14 cellular contexts compared by ENCODE assay signal in the genomic region with DNA sequence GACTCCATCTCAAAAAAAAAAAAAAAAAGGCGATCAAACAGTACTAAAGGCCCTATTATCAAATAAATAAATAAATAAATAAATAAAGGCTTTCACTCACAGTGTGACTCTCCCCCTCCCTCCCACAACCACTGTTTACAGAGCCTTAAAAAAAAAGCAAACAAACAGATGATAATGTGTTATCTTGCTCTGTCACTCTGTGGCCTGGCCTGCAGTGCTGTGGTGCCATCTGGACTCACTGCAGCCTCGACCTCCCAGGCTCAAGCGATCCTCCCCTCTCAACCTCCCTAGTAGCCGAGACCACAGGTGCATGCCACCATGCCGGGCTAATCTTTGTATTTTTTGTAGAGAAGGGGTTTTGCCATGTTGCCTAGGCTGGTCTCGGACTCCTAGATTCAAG. TPM values are rescaled to one million over a fixed set of nuclear protein-coding genes. Genes with fewer than 3 reads are reported as not detected.
DNase-seq lines count a peak whose midpoint lies in the region; ATAC-seq, FAIRE-seq and TF ChIP-seq lines count a peak whose summit lies in the region.
"Had no signal": no experiment of that assay in that cellular context is flagged by ENCODE, and none has a peak within 500 bp of the region (broad histone marks: within the 10 kb centered on the region; RNA-seq: fewer than 3 reads in every experiment).

No MANE protein-coding gene starts in this region.

- H3K27ac ChIP-seq in RWPE2 (ENCODE audit: poor library complexity, severe bottlenecking) = peak overlapping the region; percentile 97
- H3K27ac ChIP-seq in kidney (ENCODE audit: low read depth in 2 of 2, low read length in 2 of 2) = no peak overlapping the region
- H3K27ac ChIP-seq: 22Rv1 had no signal

- H3K36me3 Mint-ChIP-seq in progenitor cell of endocrine pancreas (ENCODE audit: insufficient read depth) = peaks cover 9% of the 10 kb centered on the region

- no peak for FAIRE-seq in kidney (lab: Jason Lieb, UNC)
- FAIRE-seq: RCC 7860 had no signal

- ATAC-seq in RWPE2 (ENCODE audit: low read depth) (no peak), HG02798 (IDR thresholded peaks at IDR 0.05; ENCODE audit: poor library complexity, unreplicated experiment) (no peak)

- TF ChIP-seq CTCF in RWPE2 (IDR thresholded peaks at IDR 0.05; ENCODE audit: poor library complexity, severe bottlenecking) = no peak
- TF ChIP-seq CTCF in kidney (IDR thresholded peaks at IDR 0.05; ENCODE audit: borderline replicate concordance, extremely low read depth, insufficient read depth) = no peak
- no peak for TF ChIP-seq CTCF in progenitor cell of endocrine pancreas (IDR thresholded peaks at IDR 0.05; ENCODE audit: unreplicated experiment)

- peaks cover 20% of the 10 kb centered on the region for H3K4me1 Mint-ChIP-seq in progenitor cell of endocrine pancreas (ENCODE audit: low read depth)

- no peak overlapping the region for H3K4me3 Mint-ChIP-seq in progenitor cell of endocrine pancreas (ENCODE audit: low read depth)
- H3K4me3 Mint-ChIP-seq: CD14-positive monocyte had no signal

- H3K9ac ChIP-seq in kidney (ENCODE audit: low read length in 2 of 2) = no peak overlapping the region

- H3K9me3 ChIP-seq in RWPE2 (ENCODE audit: severe bottlenecking) (no peaks in the 10 kb centered on the region), kidney (ENCODE audit: control insufficient read depth in 1 of 2, low read length in 2 of 2) (no peaks in the 10 kb centered on the region)
- H3K9me3 ChIP-seq: BE2C had no signal

- H3K27ac Mint-ChIP-seq in progenitor cell of endocrine pancreas = peak overlapping the region; percentile 41
- H3K27ac Mint-ChIP-seq: CD14-positive monocyte had no signal

- H3K36me3 ChIP-seq in RWPE2 (ENCODE audit: low read depth) (no peaks in the 10 kb centered on the region), kidney (ENCODE audit: control insufficient read depth in 1 of 2, insufficient read depth in 2 of 2, low read length in 2 of 2) (peaks cover 0 to under 1% of the 10 kb centered on the region in 2 donors)
- H3K36me3 ChIP-seq: BE2C had no signal

- no peaks in the 10 kb centered on the region for H3K27me3 ChIP-seq in RWPE2 (ENCODE audit: insufficient read depth, poor library complexity, severe bottlenecking)
- H3K27me3 ChIP-seq: BE2C had no signal

- H3K4me3 ChIP-seq in RWPE2 (ENCODE audit: severe bottlenecking) (no peak overlapping the region), kidney (ENCODE audit: low read length in 2 of 2) (no peak overlapping the region)

- intact Hi-C loops in kidney (cut with DNase I) = no loop called here

- no peaks in the 10 kb centered on the region for H3K9me3 Mint-ChIP-seq in progenitor cell of endocrine pancreas (ENCODE audit: low read depth)

- peak; percentile 50 for DNase-seq in DMS53 (lab: John Stamatoyannopoulos, UW)
- no peak for DNase-seq in DMS53 treated with DMSO at 0.1 percent for 48 hours (lab: John Stamatoyannopoulos, UW; ENCODE audit: unreplicated experiment)
- no peak for DNase-seq in RWPE2 (ENCODE audit: low spot score)
- peak; percentile 56 for DNase-seq in kidney
- no peak for DNase-seq in progenitor cell of endocrine pancreas (ENCODE audit: low spot score, unreplicated experiment)
- DNase-seq in Ammon's horn (ENCODE audit: low spot score) = no peak
- DNase-seq in anterior cingulate cortex (lab: John Stamatoyannopoulos, UW) = no peak
- DNase-seq: NCI-H1417 treated with DMSO at 0.1 percent for 48 hours, NCI-H2081 treated with DMSO at 0.1 percent for 48 hours had no signal

- no peaks in the 10 kb centered on the region for H3K27me3 Mint-ChIP-seq in progenitor cell of endocrine pancreas

- H3K4me1 ChIP-seq in RWPE2 (ENCODE audit: insufficient read depth, poor library complexity, severe bottlenecking) (peaks cover 48% of the 10 kb centered on the region), kidney (ENCODE audit: control insufficient read depth in 1 of 2, insufficient read depth in 1 of 2, low read depth in 1 of 2, low read length in 2 of 2) (peaks cover 4 to 6% of the 10 kb centered on the region in 2 donors)
- H3K4me1 ChIP-seq: BE2C had no signal

RNA-seq across cellular contexts. Expression of a gene that starts 8.1 kb away (rescaled TPM):
- total RNA-seq in kidney (37.5 TPM), progenitor cell of endocrine pancreas (19.0 and 22.9 TPM in 2 replicates)
- polyA plus RNA-seq in kidney (ENCODE audit: insufficient read depth, low read depth, low replicate concordance) = 52.7 TPM

RNA-seq across cellular contexts. Expression of a gene that starts 24.8 kb away (rescaled TPM):
- total RNA-seq in kidney (0.31 TPM), progenitor cell of endocrine pancreas (1.4 and 2.4 TPM in 2 replicates)
- polyA plus RNA-seq in kidney (ENCODE audit: insufficient read depth, low read depth, low replicate concordance) = 3.3 TPM

RNA-seq across cellular contexts. Expression of a gene that starts 34.0 kb away (rescaled TPM):
- 71.9 TPM for total RNA-seq in kidney
- 145 TPM for polyA plus RNA-seq in kidney (ENCODE audit: insufficient read depth, low read depth, low replicate concordance)
- total RNA-seq in progenitor cell of endocrine pancreas = 60.0 and 66.9 TPM in 2 replicates

RNA-seq across cellular contexts. Expression of a gene that starts 39.0 kb away (rescaled TPM):
- total RNA-seq in kidney (38.7 TPM), progenitor cell of endocrine pancreas (26.8 and 33.7 TPM in 2 replicates)
- 41.0 TPM for polyA plus RNA-seq in kidney (ENCODE audit: insufficient read depth, low read depth, low replicate concordance)

RNA-seq across cellular contexts. Expression of a gene that starts 49.6 kb away (rescaled TPM):
- total RNA-seq in kidney = 5.8 TPM
- polyA plus RNA-seq in kidney (ENCODE audit: insufficient read depth, low read depth, low replicate concordance) = 3.6 TPM
- total RNA-seq in progenitor cell of endocrine pancreas = 18.1 and 19.6 TPM in 2 replicates
- polyA plus RNA-seq: CD14-positive monocyte had no signal

Comparison
In these comparisons a context has a peak if more than half of its experiments do, and no peak if none do; other contexts are left out.
1. DNase-seq: peak in DMS53 (single experiment) and kidney (single experiment); none in DMS53 treated with DMSO at 0.1 percent for 48 hours (single experiment), RWPE2 (single experiment), progenitor cell of endocrine pancreas (single experiment), Ammon's horn (single experiment) and anterior cingulate cortex (0 of 58).